ENCODE assay signal across 8 cellular contexts in genomic region chr5:122968056-122968455, GRCh38.
DNase-seq lines count a peak whose midpoint lies in the region; ATAC-seq and TF ChIP-seq lines count a peak whose summit lies in the region.
"Not testable (repeated sequence)": the region's sequence is repeated elsewhere in the genome, so short reads cannot be mapped to it uniquely, and the experiment has no call there.

No MANE protein-coding gene starts in this region.

- H3K4me1 Mint-ChIP-seq in memory B cell, result not testable (repeated sequence)

- H3K9ac ChIP-seq in OCI-LY3 (ENCODE audit: low read length), result not testable (repeated sequence)

- H3K27me3 Mint-ChIP-seq in memory B cell, result not testable (repeated sequence)

- H3K36me3 ChIP-seq in OCI-LY3 (replicated peaks; ENCODE audit: low read depth, low read length), result not testable (repeated sequence)

- H3K79me2 ChIP-seq in OCI-LY3 (ENCODE audit: low read length), result not testable (repeated sequence)

- H3K4me3 ChIP-seq in OCI-LY3 (ENCODE audit: low read length), result peak overlapping the region; percentile 15; the same call in 1 of the 2 replicates

- H3K27me3 ChIP-seq in OCI-LY3 (ENCODE audit: low read depth, low read length), result not testable (repeated sequence)

- H2AFZ ChIP-seq in OCI-LY3 (ENCODE audit: low read depth, low read length), result not testable (repeated sequence)

- ATAC-seq in GM18498 (IDR thresholded peaks at IDR 0.05; ENCODE audit: unreplicated experiment) (peak; percentile 18), GM19023 (IDR thresholded peaks at IDR 0.05; ENCODE audit: unreplicated experiment) (peak; percentile 5), GM19395 (IDR thresholded peaks at IDR 0.05; ENCODE audit: unreplicated experiment) (peak; percentile 18), GM19463 (IDR thresholded peaks at IDR 0.05; ENCODE audit: unreplicated experiment) (peak; percentile 8), HG02798 (IDR thresholded peaks at IDR 0.05; ENCODE audit: poor library complexity, unreplicated experiment) (peak; percentile 11), HG03175 (IDR thresholded peaks at IDR 0.05; ENCODE audit: unreplicated experiment) (peak; percentile 3)
- ATAC-seq in memory B cell (ENCODE audit: low read depth), result not testable (repeated sequence)

- not testable (repeated sequence) for DNase-seq in memory B cell (ENCODE audit: low spot score in 2 of 2)

- peak overlapping the region; percentile 99 for H3K27ac ChIP-seq in OCI-LY3 (ENCODE audit: low read length)

- not testable (repeated sequence) for H3K9me3 Mint-ChIP-seq in memory B cell

- peak overlapping the region; percentile 82 for H3K4me2 ChIP-seq in OCI-LY3 (ENCODE audit: low read length)

- peaks cover 40% of the 10 kb centered on the region for H3K4me1 ChIP-seq in OCI-LY3 (ENCODE audit: low read length)

- H3K27ac Mint-ChIP-seq in memory B cell, result peak overlapping the region; percentile 20

- not testable (repeated sequence) for H3K4me3 Mint-ChIP-seq in memory B cell

- not testable (repeated sequence) for H4K20me1 ChIP-seq in OCI-LY3 (ENCODE audit: insufficient read depth, low read length)

- H3K36me3 Mint-ChIP-seq in memory B cell, result not testable (repeated sequence)

- not testable (repeated sequence) for TF ChIP-seq CTCF in OCI-LY3 (IDR thresholded peaks at IDR 0.05; ENCODE audit: low read depth, low read length)

- not testable (repeated sequence) for H3K9me3 ChIP-seq in OCI-LY3 (ENCODE audit: insufficient read depth, low read length)
